Comparison of ENCODE assay signal across 22 cellular contexts in the genomic region with DNA sequence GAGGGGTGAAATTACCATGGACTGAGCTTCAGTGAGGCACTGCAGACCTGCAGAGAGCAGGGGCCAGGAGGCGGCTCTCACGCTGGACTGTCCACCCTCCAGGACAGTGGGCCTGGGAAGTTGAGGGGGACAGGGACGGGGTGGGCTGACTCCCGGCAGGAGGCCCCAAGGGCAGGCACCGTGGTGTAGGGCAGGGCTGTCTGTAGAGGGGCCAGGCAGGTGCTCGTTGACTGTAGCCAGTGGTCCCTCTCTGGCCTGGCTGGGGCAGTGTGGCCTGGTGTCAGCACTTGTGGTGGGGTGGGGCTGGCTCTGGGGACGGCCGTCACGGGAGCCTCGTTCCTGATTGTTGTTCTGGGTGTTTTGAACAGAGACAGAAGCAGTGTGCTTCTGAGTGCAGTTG. TPM values are rescaled to one million over a fixed set of nuclear protein-coding genes. Genes with fewer than 3 reads are reported as not detected.
"Had no signal": no experiment of that assay in that cellular context is flagged by ENCODE, and none has a peak within 500 bp of the region (broad histone marks: within the 10 kb centered on the region; RNA-seq: fewer than 3 reads in every experiment).

No MANE protein-coding gene starts in this region.

- H3K4me3 ChIP-seq: MG63 had no signal

- H3K9ac ChIP-seq: SK-N-SH had no signal

- DNase-seq: IMR-90, Karpas-422, KG1, MG63, NCI-H1092, NCI-H1105 treated with DMSO at 0.1 percent for 48 hours, NCI-H1417 treated with DMSO at 0.1 percent for 48 hours, NCI-H146, NCI-H1694 treated with DMSO at 0.1 percent for 48 hours, NCI-H1930, NCI-H2081, NCI-H2107, NCI-H2227 treated with DMSO at 0.1 percent for 48 hours, NCI-H524, NCI-H526 treated with DMSO at 0.1 percent for 48 hours, NCI-H774, RPMI8226, SHP77, SK-N-SH had no signal

- H3K4me2 ChIP-seq: SK-N-SH had no signal

- H3K27me3 ChIP-seq: MG63 had no signal

- H3K9me3 ChIP-seq: MG63, SK-N-SH had no signal

- FAIRE-seq: RCC 7860 had no signal

RNA-seq across cellular contexts. Expression of a gene that starts 46.4 kb away (rescaled TPM):
- total RNA-seq: IMR-90, NCI-H460, SK-MEL-5 had no signal
- polyA plus RNA-seq: IMR-90, SK-N-SH had no signal
